In the genomic region with DNA sequence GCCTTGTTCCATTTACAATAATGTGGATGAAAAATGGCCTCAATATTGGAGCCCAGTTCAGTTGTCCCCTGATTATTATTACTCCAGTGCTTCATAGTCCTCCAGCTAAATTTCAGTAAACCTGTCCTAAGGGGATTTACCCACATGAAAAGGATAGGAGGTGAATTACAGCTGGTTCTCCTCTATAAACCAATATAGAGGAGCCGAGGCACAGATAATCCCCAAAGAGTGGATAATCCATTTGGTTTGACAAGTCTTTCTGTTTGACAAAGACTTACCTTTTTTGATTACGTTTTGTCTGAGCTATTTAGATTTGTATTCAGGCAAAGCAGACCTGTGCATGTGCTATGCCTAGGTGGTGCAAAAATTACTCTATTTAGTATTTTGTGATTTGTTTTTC, we compare ENCODE assay signal across 1 cellular context.
TF ChIP-seq lines count a peak whose summit lies in the region.

No MANE protein-coding gene starts in this region.

TF ChIP-seq in GM23338, 12 proteins besides CTCF, POLR2A, EP300 and RAD21 (continued from another document):
- TF ChIP-seq, protein P1, sequence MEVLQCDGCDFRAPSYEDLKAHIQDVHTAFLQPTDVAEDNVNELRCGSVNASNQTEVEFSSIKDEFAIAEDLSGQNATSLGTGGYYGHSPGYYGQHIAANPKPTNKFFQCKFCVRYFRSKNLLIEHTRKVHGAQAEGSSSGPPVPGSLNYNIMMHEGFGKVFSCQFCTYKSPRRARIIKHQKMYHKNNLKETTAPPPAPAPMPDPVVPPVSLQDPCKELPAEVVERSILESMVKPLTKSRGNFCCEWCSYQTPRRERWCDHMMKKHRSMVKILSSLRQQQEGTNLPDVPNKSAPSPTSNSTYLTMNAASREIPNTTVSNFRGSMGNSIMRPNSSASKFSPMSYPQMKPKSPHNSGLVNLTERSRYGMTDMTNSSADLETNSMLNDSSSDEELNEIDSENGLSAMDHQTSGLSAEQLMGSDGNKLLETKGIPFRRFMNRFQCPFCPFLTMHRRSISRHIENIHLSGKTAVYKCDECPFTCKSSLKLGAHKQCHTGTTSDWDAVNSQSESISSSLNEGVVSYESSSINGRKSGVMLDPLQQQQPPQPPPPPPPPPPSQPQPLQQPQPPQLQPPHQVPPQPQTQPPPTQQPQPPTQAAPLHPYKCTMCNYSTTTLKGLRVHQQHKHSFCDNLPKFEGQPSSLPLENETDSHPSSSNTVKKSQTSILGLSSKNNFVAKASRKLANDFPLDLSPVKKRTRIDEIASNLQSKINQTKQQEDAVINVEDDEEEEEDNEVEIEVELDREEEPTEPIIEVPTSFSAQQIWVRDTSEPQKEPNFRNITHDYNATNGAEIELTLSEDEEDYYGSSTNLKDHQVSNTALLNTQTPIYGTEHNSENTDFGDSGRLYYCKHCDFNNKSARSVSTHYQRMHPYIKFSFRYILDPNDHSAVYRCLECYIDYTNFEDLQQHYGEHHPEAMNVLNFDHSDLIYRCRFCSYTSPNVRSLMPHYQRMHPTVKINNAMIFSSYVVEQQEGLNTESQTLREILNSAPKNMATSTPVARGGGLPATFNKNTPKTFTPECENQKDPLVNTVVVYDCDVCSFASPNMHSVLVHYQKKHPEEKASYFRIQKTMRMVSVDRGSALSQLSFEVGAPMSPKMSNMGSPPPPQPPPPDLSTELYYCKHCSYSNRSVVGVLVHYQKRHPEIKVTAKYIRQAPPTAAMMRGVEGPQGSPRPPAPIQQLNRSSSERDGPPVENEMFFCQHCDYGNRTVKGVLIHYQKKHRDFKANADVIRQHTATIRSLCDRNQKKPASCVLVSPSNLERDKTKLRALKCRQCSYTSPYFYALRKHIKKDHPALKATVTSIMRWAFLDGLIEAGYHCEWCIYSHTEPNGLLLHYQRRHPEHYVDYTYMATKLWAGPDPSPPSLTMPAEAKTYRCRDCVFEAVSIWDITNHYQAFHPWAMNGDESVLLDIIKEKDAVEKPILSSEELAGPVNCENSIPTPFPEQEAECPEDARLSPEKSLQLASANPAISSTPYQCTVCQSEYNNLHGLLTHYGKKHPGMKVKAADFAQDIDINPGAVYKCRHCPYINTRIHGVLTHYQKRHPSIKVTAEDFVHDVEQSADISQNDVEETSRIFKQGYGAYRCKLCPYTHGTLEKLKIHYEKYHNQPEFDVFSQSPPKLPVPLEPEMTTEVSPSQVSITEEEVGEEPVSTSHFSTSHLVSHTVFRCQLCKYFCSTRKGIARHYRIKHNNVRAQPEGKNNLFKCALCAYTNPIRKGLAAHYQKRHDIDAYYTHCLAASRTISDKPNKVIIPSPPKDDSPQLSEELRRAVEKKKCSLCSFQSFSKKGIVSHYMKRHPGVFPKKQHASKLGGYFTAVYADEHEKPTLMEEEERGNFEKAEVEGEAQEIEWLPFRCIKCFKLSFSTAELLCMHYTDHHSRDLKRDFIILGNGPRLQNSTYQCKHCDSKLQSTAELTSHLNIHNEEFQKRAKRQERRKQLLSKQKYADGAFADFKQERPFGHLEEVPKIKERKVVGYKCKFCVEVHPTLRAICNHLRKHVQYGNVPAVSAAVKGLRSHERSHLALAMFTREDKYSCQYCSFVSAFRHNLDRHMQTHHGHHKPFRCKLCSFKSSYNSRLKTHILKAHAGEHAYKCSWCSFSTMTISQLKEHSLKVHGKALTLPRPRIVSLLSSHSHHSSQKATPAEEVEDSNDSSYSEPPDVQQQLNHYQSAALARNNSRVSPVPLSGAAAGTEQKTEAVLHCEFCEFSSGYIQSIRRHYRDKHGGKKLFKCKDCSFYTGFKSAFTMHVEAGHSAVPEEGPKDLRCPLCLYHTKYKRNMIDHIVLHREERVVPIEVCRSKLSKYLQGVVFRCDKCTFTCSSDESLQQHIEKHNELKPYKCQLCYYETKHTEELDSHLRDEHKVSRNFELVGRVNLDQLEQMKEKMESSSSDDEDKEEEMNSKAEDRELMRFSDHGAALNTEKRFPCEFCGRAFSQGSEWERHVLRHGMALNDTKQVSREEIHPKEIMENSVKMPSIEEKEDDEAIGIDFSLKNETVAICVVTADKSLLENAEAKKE (CRISPR knock-in tag; IDR thresholded peaks at IDR 0.05): no peak
- TF ChIP-seq STAT1 (IDR thresholded peaks at IDR 0.05; ENCODE audit: unreplicated experiment) (no peak), NANOG (IDR thresholded peaks at IDR 0.05; ENCODE audit: borderline replicate concordance) (no peak)
TF ChIP-seq in GM23338: peak in this region for 0.
